Comparison of ENCODE assay signal across 29 cellular contexts in genomic region chr3:188448813-188449212, GRCh38.
"Had no signal": no experiment of that assay in that cellular context is flagged by ENCODE, and none has a peak within 500 bp of the region (broad histone marks: within the 10 kb centered on the region; RNA-seq: fewer than 3 reads in every experiment).

No MANE protein-coding gene starts in this region.

- H3K27me3 Mint-ChIP-seq: activated CD4-positive, alpha-beta memory T cell treated with anti-CD3 and anti-CD28 coated beads for 36 hours; activated CD4-positive, alpha-beta T cell treated with anti-CD3 and anti-CD28 coated beads, Interleukin-2, amount 10 ng/mL, durations not matched to agents 24 days and 14 days had no signal

- DNase-seq: activated CD4-positive, alpha-beta memory T cell treated with anti-CD3 and anti-CD28 coated beads for 36 hours; activated CD4-positive, alpha-beta T cell treated with anti-CD3 and anti-CD28 coated beads for 1 hour; activated CD4-positive, alpha-beta T cell treated with anti-CD3 and anti-CD28 coated beads, Interleukin-2, amount 10 ng/mL, durations not matched to agents 24 days and 14 days; activated CD8-positive, alpha-beta memory T cell treated with anti-CD3 and anti-CD28 coated beads for 24 hours; activated effector memory CD4-positive, alpha-beta T cell treated with anti-CD3 and anti-CD28 coated beads, Interleukin-2, amount 50 U/mL, for 16 hours; activated naive CD4-positive, alpha-beta T cell treated with Interleukin-2 at 50 U/mL for 16 hours; activated T-cell treated with anti-CD3 and anti-CD28 coated beads, Interleukin-2, amount 50 U/mL, for 4 hours; aorta; caudate nucleus; NCI-H1092; NCI-H1417 treated with DMSO at 0.1 percent for 48 hours; NCI-H1694; NCI-H2029; NCI-H2107; NCI-H2171 treated with DMSO at 0.1 percent for 48 hours; NCI-H226; NCI-H526; NCI-H774; Peyer's patch; Right ventricle myocardium superior; T-helper 9 cell had no signal

- H3K36me3 ChIP-seq: breast epithelium, Peyer's patch had no signal

- H3K9ac ChIP-seq: KMS-11 had no signal

- H3K4me1 Mint-ChIP-seq: WTC11 had no signal

- H3K4me3 Mint-ChIP-seq: activated CD4-positive, alpha-beta memory T cell treated with anti-CD3 and anti-CD28 coated beads for 36 hours; activated CD4-positive, alpha-beta T cell treated with anti-CD3 and anti-CD28 coated beads, Interleukin-2, amount 10 ng/mL, durations not matched to agents 24 days and 14 days; activated T-cell treated with anti-CD3 and anti-CD28 coated beads, Interleukin-2, amount 50 U/mL, for 4 hours; T-helper 1 cell treated with Interleukin-12 subunit alpha and Interleukin-12 subunit beta and Interleukin-4 antibody, amounts not matched to agents 30 μg/mL and 1 μg/mL, for 36 hours; WTC11 had no signal

- H3K4me1 ChIP-seq: breast epithelium had no signal

- H3K9me3 Mint-ChIP-seq: activated naive CD4-positive, alpha-beta T cell treated with anti-CD3 and anti-CD28 coated beads, Interleukin-2, amount 50 U/mL, for 72 hours; activated T-cell treated with anti-CD3 and anti-CD28 coated beads, Interleukin-2, amount 50 U/mL, for 4 hours; WTC11 had no signal

- ATAC-seq: activated naive CD4-positive, alpha-beta T cell treated with anti-CD3 and anti-CD28 coated beads, Interleukin-2, amount 50 U/mL, for 72 hours; activated T-cell treated with anti-CD3 and anti-CD28 coated beads, Interleukin-2, amount 50 U/mL, for 4 hours; SK-N-SH treated with all-trans-retinoic acid at 6 μM for 48 hours; WTC11 had no signal

- H3K4me2 ChIP-seq: KMS-11 had no signal

- H3K9me3 ChIP-seq: breast epithelium, Peyer's patch, SJSA1 had no signal

- H3K4me3 ChIP-seq: breast epithelium, Peyer's patch, SJSA1 had no signal

- H3K27ac ChIP-seq: breast epithelium, KMS-11, Peyer's patch, RWPE1, SJSA1 had no signal

- H3K27me3 ChIP-seq: breast epithelium, Peyer's patch, SJSA1 had no signal

- H3K27ac Mint-ChIP-seq: activated CD4-positive, alpha-beta memory T cell treated with anti-CD3 and anti-CD28 coated beads for 36 hours; activated CD4-positive, alpha-beta T cell treated with anti-CD3 and anti-CD28 coated beads, Interleukin-2, amount 10 ng/mL, durations not matched to agents 24 days and 14 days; activated naive CD4-positive, alpha-beta T cell treated with anti-CD3 and anti-CD28 coated beads, Interleukin-2, amount 50 U/mL, for 72 hours; T-helper 1 cell treated with Interleukin-12 subunit alpha and Interleukin-12 subunit beta and Interleukin-4 antibody, amounts not matched to agents 30 μg/mL and 1 μg/mL, for 36 hours; WTC11 had no signal
